Comparison of ENCODE assay signal across 8 cellular contexts in the genomic region with DNA sequence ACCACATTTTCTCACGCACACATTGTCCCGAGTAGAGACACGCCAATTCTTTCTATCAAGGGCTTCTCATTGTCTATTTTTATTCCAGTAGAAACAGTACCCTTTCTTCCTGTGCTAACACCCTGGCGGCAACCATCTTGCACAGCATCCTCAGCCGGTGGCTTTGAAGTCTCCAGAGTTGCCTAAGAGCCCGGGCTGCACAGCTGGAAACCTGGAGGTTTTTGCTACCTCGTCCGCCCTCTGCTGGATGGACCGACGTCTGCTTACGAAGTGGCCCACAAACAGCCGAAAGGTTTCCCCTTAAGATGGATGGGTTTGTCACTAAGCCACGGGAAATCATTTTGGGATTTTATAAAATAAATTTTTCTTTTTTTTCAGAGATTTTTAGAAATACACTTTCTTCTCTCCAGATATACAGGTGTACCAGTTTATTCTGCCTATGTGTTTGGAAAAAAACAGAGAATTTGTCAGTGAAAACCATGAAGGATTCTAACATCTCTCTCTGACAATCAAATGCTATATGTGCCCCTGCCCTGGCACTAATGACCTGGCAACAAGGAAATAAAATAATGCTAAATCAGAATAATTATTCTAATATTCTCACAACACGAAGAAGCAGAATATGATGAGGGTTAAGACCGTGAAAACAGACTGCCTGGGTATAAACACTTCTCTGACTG.
DNase-seq lines count a peak whose midpoint lies in the region; ATAC-seq and TF ChIP-seq lines count a peak whose summit lies in the region.

No MANE protein-coding gene starts in this region.

- H3K9me3 ChIP-seq in lower lobe of right lung = no peaks in the 10 kb centered on the region

- H3K4me1 ChIP-seq in lower lobe of right lung = no peaks in the 10 kb centered on the region

- intact Hi-C loops in dorsolateral prefrontal cortex (cut with DNase I) (no loop called here), lower lobe of right lung (cut with DNase I) (no loop called here)

- TF ChIP-seq CTCF in dorsolateral prefrontal cortex (IDR thresholded peaks at IDR 0.05 in 54 of 56, conservative IDR thresholded peaks at IDR 0.05 in 2 of 56; ENCODE audit: low read depth in 1 of 56, partially characterized antibody in 56 of 56) (peak in 55 of 56 donors; percentile 35 to 87 (median 71)), lower lobe of right lung (IDR thresholded peaks at IDR 0.05) (peak; percentile 78)

- ATAC-seq in HG03432 (IDR thresholded peaks at IDR 0.05; ENCODE audit: unreplicated experiment) (peak; percentile 95), lower lobe of right lung (peak; percentile 89 to 92)

- DNase-seq in Ammon's horn (ENCODE audit: low spot score) (peak; percentile 72), GM19238 (ENCODE audit: insufficient read length, low spot score) (peak; percentile 10), NCI-H69 (lab: John Stamatoyannopoulos, UW) (peak; percentile 96), dorsolateral prefrontal cortex (peak; percentile 22 to 76 (median 65)), lower lobe of right lung (peak; percentile 88)
- DNase-seq in activated CD4-positive, alpha-beta T cell treated with anti-CD3 and anti-CD28 coated beads, Interleukin-2, amount 50 U/mL, for 1 hour = peak; percentile 59
- DNase-seq in stimulated activated CD8-positive, alpha-beta memory T cell treated with anti-CD3 and anti-CD28 coated beads, Interleukin-15, amount 100 ng/mL, for 1 hour (ENCODE audit: low read depth) = peak; percentile 19

- H3K27me3 ChIP-seq in dorsolateral prefrontal cortex = no peaks in the 10 kb centered on the region
- H3K27me3 ChIP-seq in lower lobe of right lung (ENCODE audit: low read depth) = peaks cover 5% of the 10 kb centered on the region

- H3K27ac ChIP-seq in dorsolateral prefrontal cortex = no peak overlapping the region
- no peak overlapping the region for H3K27ac ChIP-seq in lower lobe of right lung

- no peaks in the 10 kb centered on the region for H3K36me3 ChIP-seq in lower lobe of right lung

- peak overlapping the region in 8 of 59 donors; percentile 4 to 31 (median 15) for H3K4me3 ChIP-seq in dorsolateral prefrontal cortex
- no peak overlapping the region for H3K4me3 ChIP-seq in lower lobe of right lung

Comparison
In these comparisons a context has a peak if more than half of its experiments do, and no peak if none do; other contexts are left out.
1. DNase-seq: peak in every context shown above with its lines; median percentile 96 in NCI-H69; 88 in lower lobe of right lung; 72 in Ammon's horn; 65 in dorsolateral prefrontal cortex; 59 in activated CD4-positive, alpha-beta T cell treated with anti-CD3 and anti-CD28 coated beads, Interleukin-2, amount 50 U/mL, for 1 hour; 19 in stimulated activated CD8-positive, alpha-beta memory T cell treated with anti-CD3 and anti-CD28 coated beads, Interleukin-15, amount 100 ng/mL, for 1 hour; 10 in GM19238.